Comparison of ENCODE assay signal across 2 cellular contexts in genomic region chr21:43892984-43893535, GRCh38.
TF ChIP-seq lines count a peak whose summit lies in the region.

No MANE protein-coding gene starts in this region.

TF ChIP-seq in HEK293, 187 proteins besides CTCF, POLR2A, EP300 and RAD21:
- TF ChIP-seq ZBTB6 (tag by site-specific recombination; IDR thresholded peaks at IDR 0.05) (no peak), PRDM1 (tag by site-specific recombination; IDR thresholded peaks at IDR 0.05) (peak; percentile 86; the same call in 1 of the 2 replicates)

TF ChIP-seq in GM12878, 131 proteins besides CTCF, POLR2A, EP300 and RAD21 (continued from another document):
- TF ChIP-seq RCOR1 (conservative IDR thresholded peaks at IDR 0.05; ENCODE audit: low read depth, low read length) = no peak
- no peak for TF ChIP-seq NFYA (IDR thresholded peaks at IDR 0.05; ENCODE audit: borderline replicate concordance, low read depth, low read length)
- TF ChIP-seq, protein P1, sequence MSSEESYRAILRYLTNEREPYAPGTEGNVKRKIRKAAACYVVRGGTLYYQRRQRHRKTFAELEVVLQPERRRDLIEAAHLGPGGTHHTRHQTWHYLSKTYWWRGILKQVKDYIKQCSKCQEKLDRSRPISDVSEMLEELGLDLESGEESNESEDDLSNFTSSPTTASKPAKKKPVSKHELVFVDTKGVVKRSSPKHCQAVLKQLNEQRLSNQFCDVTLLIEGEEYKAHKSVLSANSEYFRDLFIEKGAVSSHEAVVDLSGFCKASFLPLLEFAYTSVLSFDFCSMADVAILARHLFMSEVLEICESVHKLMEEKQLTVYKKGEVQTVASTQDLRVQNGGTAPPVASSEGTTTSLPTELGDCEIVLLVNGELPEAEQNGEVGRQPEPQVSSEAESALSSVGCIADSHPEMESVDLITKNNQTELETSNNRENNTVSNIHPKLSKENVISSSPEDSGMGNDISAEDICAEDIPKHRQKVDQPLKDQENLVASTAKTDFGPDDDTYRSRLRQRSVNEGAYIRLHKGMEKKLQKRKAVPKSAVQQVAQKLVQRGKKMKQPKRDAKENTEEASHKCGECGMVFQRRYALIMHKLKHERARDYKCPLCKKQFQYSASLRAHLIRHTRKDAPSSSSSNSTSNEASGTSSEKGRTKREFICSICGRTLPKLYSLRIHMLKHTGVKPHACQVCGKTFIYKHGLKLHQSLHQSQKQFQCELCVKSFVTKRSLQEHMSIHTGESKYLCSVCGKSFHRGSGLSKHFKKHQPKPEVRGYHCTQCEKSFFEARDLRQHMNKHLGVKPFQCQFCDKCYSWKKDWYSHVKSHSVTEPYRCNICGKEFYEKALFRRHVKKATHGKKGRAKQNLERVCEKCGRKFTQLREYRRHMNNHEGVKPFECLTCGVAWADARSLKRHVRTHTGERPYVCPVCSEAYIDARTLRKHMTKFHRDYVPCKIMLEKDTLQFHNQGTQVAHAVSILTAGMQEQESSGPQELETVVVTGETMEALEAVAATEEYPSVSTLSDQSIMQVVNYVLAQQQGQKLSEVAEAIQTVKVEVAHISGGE (CRISPR knock-in tag; IDR thresholded peaks at IDR 0.05) = no peak
- no peak for TF ChIP-seq CREB1 (IDR thresholded peaks at IDR 0.05; ENCODE audit: low read depth)
- no peak for TF ChIP-seq BCL11A (IDR thresholded peaks at IDR 0.05; ENCODE audit: low read depth, low read length)
